In genomic region chr1:230855886-230856285, GRCh38 we compare ENCODE assay signal across 20 cellular contexts. TPM values are rescaled to one million over a fixed set of nuclear protein-coding genes. Genes with fewer than 3 reads are reported as not detected.
DNase-seq lines count a peak whose midpoint lies in the region; ATAC-seq, FAIRE-seq and TF ChIP-seq lines count a peak whose summit lies in the region.
"Had no signal": no experiment of that assay in that cellular context is flagged by ENCODE, and none has a peak within 500 bp of the region (broad histone marks: within the 10 kb centered on the region; RNA-seq: fewer than 3 reads in every experiment).

No MANE protein-coding gene starts in this region.

- POLR2A ChIA-PET in K562 (lab: Yijun Ruan, JAX): interaction anchor here (0.6 to 1.2 kb wide), 6 partner anchors 11 to 63 kb away, joined by 3 read pairs; no protein-coding TSS in a partner anchor
- POLR2A ChIA-PET in naive thymus-derived CD8-positive, alpha-beta T cell (lab: Charles Lee): no interaction called here

- H3K27ac ChIP-seq in GM23338 (ENCODE audit: low read depth): no peak overlapping the region
- no peak overlapping the region for H3K27ac ChIP-seq in K562 (ENCODE audit: extremely low read depth, low read depth, low read length)
- peak overlapping the region; percentile 20 for H3K27ac ChIP-seq in lower lobe of right lung

- peak overlapping the region; percentile 56 for H3K27ac Mint-ChIP-seq in GM23338
- H3K27ac Mint-ChIP-seq in naive thymus-derived CD8-positive, alpha-beta T cell: peak overlapping the region in 1 of 10 donors; percentile 43
- H3K27ac Mint-ChIP-seq: activated T-helper 17 cell treated with anti-CD3 and anti-CD28 coated beads, Interleukin-2, amount 50 U/mL, for 72 hours; stimulated activated memory B cell treated with anti-CD40 and anti-IgM and Interleukin-4, amounts not matched to agents 10 μg/mL and 1 μg/mL and 100 μg/mL, for 72 hours had no signal

- no peak overlapping the region for H2AFZ ChIP-seq in GM23338
- H2AFZ ChIP-seq in K562 (ENCODE audit: low read depth, low read length): no peak overlapping the region

- H3K4me2 ChIP-seq in GM23338 (no peak overlapping the region), K562 (ENCODE audit: insufficient read depth, low read length) (0 out of 2 replicates have a peak overlapping the region, but pooled peaks have one; percentile 7)

- no peak for TF ChIP-seq RAD21 in K562 (CRISPR knock-in tag; conservative IDR thresholded peaks at IDR 0.05 in 1 of 2, IDR thresholded peaks at IDR 0.05 in 1 of 2)

- H3K79me2 ChIP-seq in GM23338 (replicated peaks; ENCODE audit: insufficient read depth): peaks cover 58% of the 10 kb centered on the region
- H3K79me2 ChIP-seq in K562 (ENCODE audit: control insufficient read depth, insufficient read depth, low read length): no peaks in the 10 kb centered on the region

- in situ Hi-C loops in K562 (cut with MboI): no loop called here

- DNase-seq in GM23338 (ENCODE audit: low spot score): no peak
- peak in 2 of 4 experiments; percentile 31 to 38 for DNase-seq in K562 (ENCODE audit: extremely low read depth in 1 of 4, low spot score in 3 of 4)
- no peak for DNase-seq in lower lobe of right lung
- peak; percentile 38 for DNase-seq in retina
- no peak for DNase-seq in globus pallidus (ENCODE audit: low spot score)
- no peak for DNase-seq in effector CD8-positive, alpha-beta T cell (lab: John Stamatoyannopoulos, UW)
- DNase-seq in naive thymus-derived CD8-positive, alpha-beta T cell: no peak
- DNase-seq: activated CD8-positive, alpha-beta memory T cell treated with anti-CD3 and anti-CD28 coated beads for 24 hours; amniotic stem cell; BE2C; KG1; left ventricle myocardium superior; NCI-H1105 treated with DMSO at 0.1 percent for 48 hours; NCI-H2171; NK-92 treated with Interleukin-12 subunit alpha and Interleukin-12 subunit beta, amount 100 ng/mL, for 24 hours had no signal

- peak; percentile 75 for FAIRE-seq in K562 (lab: Jason Lieb, UNC)
- FAIRE-seq: GM19239 had no signal

- intact Hi-C loops in K562 (cut with micrococcal nuclease) (no loop called here), lower lobe of right lung (cut with DNase I) (no loop called here)

- TF ChIP-seq CTCF in GM23338 (conservative IDR thresholded peaks at IDR 0.05; ENCODE audit: low read depth in 2 of 2): no peak
- TF ChIP-seq CTCF in K562 (IDR thresholded peaks at IDR 0.05 in 2 of 3, conservative IDR thresholded peaks at IDR 0.05 in 1 of 3; ENCODE audit: insufficient read depth in 2 of 3, low read depth in 1 of 3, low read length in 3 of 3): no peak
- TF ChIP-seq CTCF in lower lobe of right lung (IDR thresholded peaks at IDR 0.05): no peak

- peaks cover 3% of the 10 kb centered on the region; the same call in 1 of the 2 replicates for H3K9me2 ChIP-seq in GM23338 (ENCODE audit: insufficient read depth)

- H3K4me1 Mint-ChIP-seq in GM23338: peaks cover 46% of the 10 kb centered on the region
- H3K4me1 Mint-ChIP-seq in naive thymus-derived CD8-positive, alpha-beta T cell: peaks cover 0 to 6% (median 0%) of the 10 kb centered on the region in 4 donors
- H3K4me1 Mint-ChIP-seq: stimulated activated memory B cell treated with anti-CD40 and anti-IgM and Interleukin-4, amounts not matched to agents 10 μg/mL and 1 μg/mL and 100 μg/mL, for 72 hours had no signal

- no TSS peak for BruUV-seq in K562 (replicated peaks; lab: Mats Ljungman, UMichigan)

- H3K4me3 Mint-ChIP-seq in GM23338: no peak overlapping the region
- no peak overlapping the region for H3K4me3 Mint-ChIP-seq in naive thymus-derived CD8-positive, alpha-beta T cell
- H3K4me3 Mint-ChIP-seq: activated T-helper 17 cell treated with anti-CD3 and anti-CD28 coated beads, Interleukin-2, amount 50 U/mL, for 72 hours; stimulated activated memory B cell treated with anti-CD40 and anti-IgM and Interleukin-4, amounts not matched to agents 10 μg/mL and 1 μg/mL and 100 μg/mL, for 72 hours had no signal

- H3K27me3 ChIP-seq in GM23338 (ENCODE audit: insufficient read depth) (no peaks in the 10 kb centered on the region), K562 (ENCODE audit: control insufficient read depth in 2 of 2, insufficient read depth in 2 of 2, low read length in 2 of 2) (no peaks in the 10 kb centered on the region), lower lobe of right lung (ENCODE audit: low read depth) (no peaks in the 10 kb centered on the region)
- H3K27me3 ChIP-seq: BE2C had no signal

- no peaks in the 10 kb centered on the region for H3K9me1 ChIP-seq in K562 (ENCODE audit: control insufficient read depth, insufficient read depth, low read length)

- TF ChIP-seq POLR2A in K562 (conservative IDR thresholded peaks at IDR 0.05): no peak

- peaks cover 32% of the 10 kb centered on the region; the same call in 1 of the 2 replicates for H4K20me1 ChIP-seq in GM23338 (replicated peaks; ENCODE audit: insufficient read depth)
- H4K20me1 ChIP-seq in K562 (replicated peaks; ENCODE audit: control insufficient read depth, insufficient read depth, low read length): no peaks in the 10 kb centered on the region

- H3K9me3 ChIP-seq in K562 (replicated peaks; ENCODE audit: control insufficient read depth, insufficient read depth, low read depth, low read length): no peaks in the 10 kb centered on the region
- H3K9me3 ChIP-seq in lower lobe of right lung: peaks cover 5% of the 10 kb centered on the region
- H3K9me3 ChIP-seq: BE2C had no signal

- CTCF ChIA-PET in K562 (lab: Yijun Ruan, JAX; ENCODE audit: low intra/inter-chr PET ratio): no interaction called here

- H3K36me3 ChIP-seq in GM23338 (ENCODE audit: insufficient read depth) (peaks cover 8% of the 10 kb centered on the region; the same call in 1 of the 2 replicates), K562 (ENCODE audit: control insufficient read depth, insufficient read depth, low read length) (no peaks in the 10 kb centered on the region; the same call in 2 of the 3 replicates), lower lobe of right lung (peaks cover 31% of the 10 kb centered on the region)
- H3K36me3 ChIP-seq: BE2C had no signal

- H3K9me3 Mint-ChIP-seq in GM23338: peaks cover 5% of the 10 kb centered on the region; the same call in 2 of the 3 replicates
- no peaks in the 10 kb centered on the region for H3K9me3 Mint-ChIP-seq in naive thymus-derived CD8-positive, alpha-beta T cell
- H3K9me3 Mint-ChIP-seq: activated T-helper 17 cell treated with anti-CD3 and anti-CD28 coated beads, Interleukin-2, amount 50 U/mL, for 72 hours had no signal

- TF ChIP-seq EP300 in K562 (IDR thresholded peaks at IDR 0.05; ENCODE audit: low read length): no peak

- H3K4me1 ChIP-seq in GM23338 (ENCODE audit: insufficient read depth) (peaks cover 19% of the 10 kb centered on the region; the same call in 1 of the 2 replicates), K562 (replicated peaks in 1 of 2; ENCODE audit: control insufficient read depth in 2 of 2, insufficient read depth in 2 of 2, low read length in 2 of 2) (peaks cover 4 to 8% of the 10 kb centered on the region in 2 experiments; a peak in 3 of 5 replicates), lower lobe of right lung (peaks cover 52% of the 10 kb centered on the region)
- H3K4me1 ChIP-seq: BE2C had no signal

- no peaks in the 10 kb centered on the region for H3F3A ChIP-seq in GM23338 (replicated peaks; ENCODE audit: low read depth)

- H3K36me3 Mint-ChIP-seq in GM23338 (ENCODE audit: low read depth): peaks cover 41% of the 10 kb centered on the region
- peaks cover 4 to 34% (median 22%) of the 10 kb centered on the region in 3 donors for H3K36me3 Mint-ChIP-seq in naive thymus-derived CD8-positive, alpha-beta T cell

- peaks cover 5% of the 10 kb centered on the region for H3K27me3 Mint-ChIP-seq in GM23338 (ENCODE audit: insufficient read depth, low read depth, poor library complexity)
- no peaks in the 10 kb centered on the region for H3K27me3 Mint-ChIP-seq in naive thymus-derived CD8-positive, alpha-beta T cell
- H3K27me3 Mint-ChIP-seq: activated T-helper 17 cell treated with anti-CD3 and anti-CD28 coated beads, Interleukin-2, amount 50 U/mL, for 72 hours; stimulated activated memory B cell treated with anti-CD40 and anti-IgM and Interleukin-4, amounts not matched to agents 10 μg/mL and 1 μg/mL and 100 μg/mL, for 72 hours had no signal

- no peak overlapping the region for H3K9ac ChIP-seq in K562 (ENCODE audit: insufficient read depth in 1 of 2, low read depth in 2 of 2, low read length in 2 of 2)

- 32% methylated on average over 4 of the region's 4 CpGs for WGBS in K562 (ENCODE audit: insufficient coverage, low coverage, missing lambda C conversion rate)

- ATAC-seq in GM23338 (no peak), K562 (peak; percentile 48; the same call in 2 of the 3 replicates), lower lobe of right lung (no peak), GM19023 (IDR thresholded peaks at IDR 0.05; ENCODE audit: unreplicated experiment) (no peak)
- ATAC-seq in naive thymus-derived CD8-positive, alpha-beta T cell: no peak
- ATAC-seq: activated T-helper 17 cell treated with anti-CD3 and anti-CD28 coated beads, Interleukin-2, amount 50 U/mL, for 72 hours; left ventricle myocardium superior; Right ventricle myocardium inferior; stimulated activated memory B cell treated with anti-CD40 and anti-IgM and Interleukin-4, amounts not matched to agents 10 μg/mL and 1 μg/mL and 100 μg/mL, for 72 hours had no signal

- H3K4me3 ChIP-seq in GM23338 (no peak overlapping the region), K562 (no peak overlapping the region), lower lobe of right lung (no peak overlapping the region)

RNA-seq across cellular contexts. Expression of gene C1orf198, which starts 12.4 kb away (rescaled TPM):
- 46.5 and 46.6 TPM in 2 replicates for total RNA-seq in GM23338 (2014; rRNA removed; shearing (Covaris generic))
- polyA plus RNA-seq in GM23338 (2016; fragmentation: Nextera tagmentation; extraction: Ambion mirVana): 14.9 and 15.2 TPM in 2 replicates
- total RNA-seq in K562 (2011; cell fraction: chromatin; rRNA removed; ENCODE audit: low replicate concordance): 4.8 and 5.8 TPM in 2 replicates
- total RNA-seq in K562 (2011; cell fraction: nucleolus; rRNA removed): 4.3 and 4.8 TPM in 2 replicates
- 5.3 and 6.9 TPM in 2 replicates for total RNA-seq in K562 (2011; cell fraction: nucleoplasm; rRNA removed)
- 10.8 and 11.9 TPM in 2 replicates for total RNA-seq in K562 (2014; rRNA removed)
- 7.6 and 7.9 TPM in 2 replicates for total RNA-seq in K562 (2014; rRNA removed; fragmentation: Illumina TruSeq; extraction: Trizol)
- 9.5 and 10.2 TPM in 2 replicates for total RNA-seq in K562 (2015; rRNA removed; fragmentation: Illumina TruSeq; extraction: Trizol)
- total RNA-seq in K562 (2021): 13.4 and 15.3 TPM in 2 replicates
- 8.6 and 15.1 TPM in 2 replicates for polyA plus RNA-seq in K562 (2011; rRNA removed)
- 10.8 and 13.9 TPM in 2 replicates for polyA plus RNA-seq in K562 (2011; cell fraction: cytosol; rRNA removed)
- polyA plus RNA-seq in K562 (2011; cell fraction: nucleus; rRNA removed): 5.1 and 6.2 TPM in 2 replicates
- 7.7 and 9.1 TPM in 2 replicates for polyA plus RNA-seq in K562 (2012)
- 10.7 and 11.2 TPM in 2 replicates for polyA plus RNA-seq in K562 (2014; fragmentation: Illumina TruSeq; extraction: Trizol)
- polyA plus RNA-seq in K562 (2014; fragmentation: Nextera tagmentation; extraction: Ambion mirVana): 1 to 10 TPM; 2.0 to 2.2 TPM
- polyA plus RNA-seq in K562 (2014; rRNA removed): 10.4 and 13.5 TPM in 2 replicates
- polyA minus RNA-seq in K562 (2011; rRNA and poly(A)+ RNA removed): 8.2 and 19.0 TPM in 2 replicates
- 8.6 and 14.5 TPM in 2 replicates for polyA minus RNA-seq in K562 (2011; cell fraction: cytosol; rRNA and poly(A)+ RNA removed)
- 4.8 TPM in 2 replicates for polyA minus RNA-seq in K562 (2011; cell fraction: nucleus; rRNA and poly(A)+ RNA removed)
- total RNA-seq in lower lobe of right lung: 101 TPM
- 1 to 10 TPM; 8.1 to 8.9 TPM for total RNA-seq in naive thymus-derived CD8-positive, alpha-beta T cell
- 1 to 10 TPM; 5.5 to 7.0 (median 5.9) TPM for polyA plus RNA-seq in naive thymus-derived CD8-positive, alpha-beta T cell
